ENCODE assay signal across 1 cellular context in the genomic region with DNA sequence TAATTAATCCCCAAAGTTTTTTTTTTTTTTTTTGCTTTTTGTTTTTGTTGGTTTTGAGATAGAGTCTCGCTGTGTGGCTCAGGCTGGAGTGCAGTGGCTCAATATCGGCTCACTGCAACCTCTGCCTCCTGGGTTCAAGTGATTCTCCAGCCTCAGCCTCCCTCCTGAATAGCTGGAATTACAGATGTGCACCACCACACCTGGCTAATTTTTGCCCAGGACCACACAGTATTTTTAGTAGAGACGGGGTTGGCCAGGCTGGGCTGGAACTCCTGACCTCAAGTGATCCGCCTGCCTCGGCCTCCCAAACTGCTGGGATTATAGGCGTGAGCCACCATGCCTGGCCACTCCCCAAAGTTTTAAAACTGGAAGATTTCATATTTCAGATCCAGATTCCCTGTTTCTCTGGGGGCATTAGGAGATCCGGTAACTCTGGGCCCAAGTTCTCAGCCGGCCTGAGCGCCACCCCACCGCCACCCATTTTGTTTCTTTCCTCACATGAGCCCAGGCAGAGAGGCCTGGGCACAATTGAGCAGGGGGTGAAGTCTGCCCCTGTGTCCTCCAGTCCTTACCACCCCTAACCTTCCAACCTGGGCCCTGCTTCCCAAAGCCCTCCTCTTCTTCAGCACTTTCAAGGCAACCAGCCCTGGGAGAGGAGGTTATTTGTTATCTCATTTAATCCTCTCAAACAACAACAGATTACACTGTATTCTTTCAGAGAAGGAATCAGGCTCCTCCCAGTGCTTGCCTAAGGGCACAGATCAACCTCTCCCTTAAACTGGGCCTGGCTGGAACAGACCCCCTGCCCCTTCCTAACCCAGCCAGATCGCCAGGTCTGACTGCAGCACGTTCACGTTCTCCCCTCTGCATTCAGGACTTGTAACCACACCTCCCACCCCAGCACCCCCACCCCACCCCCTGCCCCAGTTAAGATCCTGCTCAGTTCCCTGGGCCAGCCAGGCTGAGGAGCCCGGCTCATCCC.
TF ChIP-seq lines count a peak whose summit lies in the region.

No MANE protein-coding gene starts in this region.

TF ChIP-seq in HepG2, 621 proteins besides CTCF, POLR2A, EP300 and RAD21 (continues in another document):
- TF ChIP-seq HDAC2 (CRISPR knock-in tag; IDR thresholded peaks at IDR 0.05): peak; percentile 37; the same call in 1 of the 2 replicates
- TF ChIP-seq ZEB1 (IDR thresholded peaks at IDR 0.05; ENCODE audit: insufficient replicate concordance, low read depth): no peak
- TF ChIP-seq, protein P1, sequence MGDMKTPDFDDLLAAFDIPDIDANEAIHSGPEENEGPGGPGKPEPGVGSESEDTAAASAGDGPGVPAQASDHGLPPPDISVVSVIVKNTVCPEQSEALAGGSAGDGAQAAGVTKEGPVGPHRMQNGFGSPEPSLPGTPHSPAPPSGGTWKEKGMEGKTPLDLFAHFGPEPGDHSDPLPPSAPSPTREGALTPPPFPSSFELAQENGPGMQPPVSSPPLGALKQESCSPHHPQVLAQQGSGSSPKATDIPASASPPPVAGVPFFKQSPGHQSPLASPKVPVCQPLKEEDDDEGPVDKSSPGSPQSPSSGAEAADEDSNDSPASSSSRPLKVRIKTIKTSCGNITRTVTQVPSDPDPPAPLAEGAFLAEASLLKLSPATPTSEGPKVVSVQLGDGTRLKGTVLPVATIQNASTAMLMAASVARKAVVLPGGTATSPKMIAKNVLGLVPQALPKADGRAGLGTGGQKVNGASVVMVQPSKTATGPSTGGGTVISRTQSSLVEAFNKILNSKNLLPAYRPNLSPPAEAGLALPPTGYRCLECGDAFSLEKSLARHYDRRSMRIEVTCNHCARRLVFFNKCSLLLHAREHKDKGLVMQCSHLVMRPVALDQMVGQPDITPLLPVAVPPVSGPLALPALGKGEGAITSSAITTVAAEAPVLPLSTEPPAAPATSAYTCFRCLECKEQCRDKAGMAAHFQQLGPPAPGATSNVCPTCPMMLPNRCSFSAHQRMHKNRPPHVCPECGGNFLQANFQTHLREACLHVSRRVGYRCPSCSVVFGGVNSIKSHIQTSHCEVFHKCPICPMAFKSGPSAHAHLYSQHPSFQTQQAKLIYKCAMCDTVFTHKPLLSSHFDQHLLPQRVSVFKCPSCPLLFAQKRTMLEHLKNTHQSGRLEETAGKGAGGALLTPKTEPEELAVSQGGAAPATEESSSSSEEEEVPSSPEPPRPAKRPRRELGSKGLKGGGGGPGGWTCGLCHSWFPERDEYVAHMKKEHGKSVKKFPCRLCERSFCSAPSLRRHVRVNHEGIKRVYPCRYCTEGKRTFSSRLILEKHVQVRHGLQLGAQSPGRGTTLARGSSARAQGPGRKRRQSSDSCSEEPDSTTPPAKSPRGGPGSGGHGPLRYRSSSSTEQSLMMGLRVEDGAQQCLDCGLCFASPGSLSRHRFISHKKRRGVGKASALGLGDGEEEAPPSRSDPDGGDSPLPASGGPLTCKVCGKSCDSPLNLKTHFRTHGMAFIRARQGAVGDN (CRISPR knock-in tag; IDR thresholded peaks at IDR 0.05): no peak; the same call in 1 of the 2 replicates
- no peak for TF ChIP-seq LCORL (IDR thresholded peaks at IDR 0.05)
- TF ChIP-seq LCORL (CRISPR knock-in tag; IDR thresholded peaks at IDR 0.05): peak; percentile 59; the same call in 1 of the 2 replicates
- TF ChIP-seq SAP130 (CRISPR knock-in tag; IDR thresholded peaks at IDR 0.05; ENCODE audit: low read depth): peak; percentile 19; the same call in 1 of the 2 replicates
- TF ChIP-seq BORCS8-MEF2B (CRISPR knock-in tag; IDR thresholded peaks at IDR 0.05): peak; percentile 21; the same call in 1 of the 2 replicates
- no peak for TF ChIP-seq CENPX (CRISPR knock-in tag; IDR thresholded peaks at IDR 0.05)
- no peak for TF ChIP-seq ZNF772 (CRISPR knock-in tag; IDR thresholded peaks at IDR 0.05)
- 0 out of 2 replicates have a peak, but pooled peaks have one; percentile 40 for TF ChIP-seq HOXD1 (CRISPR knock-in tag; IDR thresholded peaks at IDR 0.05)
- TF ChIP-seq, protein P2, sequence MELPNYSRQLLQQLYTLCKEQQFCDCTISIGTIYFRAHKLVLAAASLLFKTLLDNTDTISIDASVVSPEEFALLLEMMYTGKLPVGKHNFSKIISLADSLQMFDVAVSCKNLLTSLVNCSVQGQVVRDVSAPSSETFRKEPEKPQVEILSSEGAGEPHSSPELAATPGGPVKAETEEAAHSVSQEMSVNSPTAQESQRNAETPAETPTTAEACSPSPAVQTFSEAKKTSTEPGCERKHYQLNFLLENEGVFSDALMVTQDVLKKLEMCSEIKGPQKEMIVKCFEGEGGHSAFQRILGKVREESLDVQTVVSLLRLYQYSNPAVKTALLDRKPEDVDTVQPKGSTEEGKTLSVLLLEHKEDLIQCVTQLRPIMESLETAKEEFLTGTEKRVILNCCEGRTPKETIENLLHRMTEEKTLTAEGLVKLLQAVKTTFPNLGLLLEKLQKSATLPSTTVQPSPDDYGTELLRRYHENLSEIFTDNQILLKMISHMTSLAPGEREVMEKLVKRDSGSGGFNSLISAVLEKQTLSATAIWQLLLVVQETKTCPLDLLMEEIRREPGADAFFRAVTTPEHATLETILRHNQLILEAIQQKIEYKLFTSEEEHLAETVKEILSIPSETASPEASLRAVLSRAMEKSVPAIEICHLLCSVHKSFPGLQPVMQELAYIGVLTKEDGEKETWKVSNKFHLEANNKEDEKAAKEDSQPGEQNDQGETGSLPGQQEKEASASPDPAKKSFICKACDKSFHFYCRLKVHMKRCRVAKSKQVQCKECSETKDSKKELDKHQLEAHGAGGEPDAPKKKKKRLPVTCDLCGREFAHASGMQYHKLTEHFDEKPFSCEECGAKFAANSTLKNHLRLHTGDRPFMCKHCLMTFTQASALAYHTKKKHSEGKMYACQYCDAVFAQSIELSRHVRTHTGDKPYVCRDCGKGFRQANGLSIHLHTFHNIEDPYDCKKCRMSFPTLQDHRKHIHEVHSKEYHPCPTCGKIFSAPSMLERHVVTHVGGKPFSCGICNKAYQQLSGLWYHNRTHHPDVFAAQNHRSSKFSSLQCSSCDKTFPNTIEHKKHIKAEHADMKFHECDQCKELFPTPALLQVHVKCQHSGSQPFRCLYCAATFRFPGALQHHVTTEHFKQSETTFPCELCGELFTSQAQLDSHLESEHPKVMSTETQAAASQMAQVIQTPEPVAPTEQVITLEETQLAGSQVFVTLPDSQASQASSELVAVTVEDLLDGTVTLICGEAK (IDR thresholded peaks at IDR 0.05): no peak
- TF ChIP-seq, protein P2 (CRISPR knock-in tag; IDR thresholded peaks at IDR 0.05): no peak
- no peak for TF ChIP-seq MTA1 (CRISPR knock-in tag; IDR thresholded peaks at IDR 0.05; ENCODE audit: borderline replicate concordance)
- no peak for TF ChIP-seq ZNF777 (CRISPR knock-in tag; IDR thresholded peaks at IDR 0.05)
- no peak for TF ChIP-seq ZNF879 (CRISPR knock-in tag; IDR thresholded peaks at IDR 0.05)
- TF ChIP-seq, protein P3, sequence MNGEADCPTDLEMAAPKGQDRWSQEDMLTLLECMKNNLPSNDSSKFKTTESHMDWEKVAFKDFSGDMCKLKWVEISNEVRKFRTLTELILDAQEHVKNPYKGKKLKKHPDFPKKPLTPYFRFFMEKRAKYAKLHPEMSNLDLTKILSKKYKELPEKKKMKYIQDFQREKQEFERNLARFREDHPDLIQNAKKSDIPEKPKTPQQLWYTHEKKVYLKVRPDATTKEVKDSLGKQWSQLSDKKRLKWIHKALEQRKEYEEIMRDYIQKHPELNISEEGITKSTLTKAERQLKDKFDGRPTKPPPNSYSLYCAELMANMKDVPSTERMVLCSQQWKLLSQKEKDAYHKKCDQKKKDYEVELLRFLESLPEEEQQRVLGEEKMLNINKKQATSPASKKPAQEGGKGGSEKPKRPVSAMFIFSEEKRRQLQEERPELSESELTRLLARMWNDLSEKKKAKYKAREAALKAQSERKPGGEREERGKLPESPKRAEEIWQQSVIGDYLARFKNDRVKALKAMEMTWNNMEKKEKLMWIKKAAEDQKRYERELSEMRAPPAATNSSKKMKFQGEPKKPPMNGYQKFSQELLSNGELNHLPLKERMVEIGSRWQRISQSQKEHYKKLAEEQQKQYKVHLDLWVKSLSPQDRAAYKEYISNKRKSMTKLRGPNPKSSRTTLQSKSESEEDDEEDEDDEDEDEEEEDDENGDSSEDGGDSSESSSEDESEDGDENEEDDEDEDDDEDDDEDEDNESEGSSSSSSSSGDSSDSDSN (CRISPR knock-in tag; IDR thresholded peaks at IDR 0.05): peak; percentile 21; the same call in 1 of the 2 replicates
- 0 out of 2 replicates have a peak, but pooled peaks have one; percentile 13 for TF ChIP-seq ESRRA (CRISPR knock-in tag; IDR thresholded peaks at IDR 0.05; ENCODE audit: low read depth)
- TF ChIP-seq, protein P4, sequence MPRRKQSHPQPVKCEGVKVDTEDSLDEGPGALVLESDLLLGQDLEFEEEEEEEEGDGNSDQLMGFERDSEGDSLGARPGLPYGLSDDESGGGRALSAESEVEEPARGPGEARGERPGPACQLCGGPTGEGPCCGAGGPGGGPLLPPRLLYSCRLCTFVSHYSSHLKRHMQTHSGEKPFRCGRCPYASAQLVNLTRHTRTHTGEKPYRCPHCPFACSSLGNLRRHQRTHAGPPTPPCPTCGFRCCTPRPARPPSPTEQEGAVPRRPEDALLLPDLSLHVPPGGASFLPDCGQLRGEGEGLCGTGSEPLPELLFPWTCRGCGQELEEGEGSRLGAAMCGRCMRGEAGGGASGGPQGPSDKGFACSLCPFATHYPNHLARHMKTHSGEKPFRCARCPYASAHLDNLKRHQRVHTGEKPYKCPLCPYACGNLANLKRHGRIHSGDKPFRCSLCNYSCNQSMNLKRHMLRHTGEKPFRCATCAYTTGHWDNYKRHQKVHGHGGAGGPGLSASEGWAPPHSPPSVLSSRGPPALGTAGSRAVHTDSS (CRISPR knock-in tag; conservative IDR thresholded peaks at IDR 0.05): 0 out of 2 replicates have a peak, but pooled peaks have one; percentile 29
- no peak for TF ChIP-seq ZNF530 (CRISPR knock-in tag; IDR thresholded peaks at IDR 0.05; ENCODE audit: low read depth)
- TF ChIP-seq, protein P5, sequence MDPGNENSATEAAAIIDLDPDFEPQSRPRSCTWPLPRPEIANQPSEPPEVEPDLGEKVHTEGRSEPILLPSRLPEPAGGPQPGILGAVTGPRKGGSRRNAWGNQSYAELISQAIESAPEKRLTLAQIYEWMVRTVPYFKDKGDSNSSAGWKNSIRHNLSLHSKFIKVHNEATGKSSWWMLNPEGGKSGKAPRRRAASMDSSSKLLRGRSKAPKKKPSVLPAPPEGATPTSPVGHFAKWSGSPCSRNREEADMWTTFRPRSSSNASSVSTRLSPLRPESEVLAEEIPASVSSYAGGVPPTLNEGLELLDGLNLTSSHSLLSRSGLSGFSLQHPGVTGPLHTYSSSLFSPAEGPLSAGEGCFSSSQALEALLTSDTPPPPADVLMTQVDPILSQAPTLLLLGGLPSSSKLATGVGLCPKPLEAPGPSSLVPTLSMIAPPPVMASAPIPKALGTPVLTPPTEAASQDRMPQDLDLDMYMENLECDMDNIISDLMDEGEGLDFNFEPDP (CRISPR knock-in tag; conservative IDR thresholded peaks at IDR 0.05): no peak
- TF ChIP-seq EED (CRISPR knock-in tag; IDR thresholded peaks at IDR 0.05): no peak
- no peak for TF ChIP-seq SMAD3 (CRISPR knock-in tag; IDR thresholded peaks at IDR 0.05)
- TF ChIP-seq ZNF263 (CRISPR knock-in tag; IDR thresholded peaks at IDR 0.05): peak; percentile 79
- TF ChIP-seq DNMT3B (CRISPR knock-in tag; conservative IDR thresholded peaks at IDR 0.05): no peak
- peak; percentile 60; the same call in 1 of the 2 replicates for TF ChIP-seq ZNF543 (CRISPR knock-in tag; IDR thresholded peaks at IDR 0.05)
- TF ChIP-seq, protein P6, sequence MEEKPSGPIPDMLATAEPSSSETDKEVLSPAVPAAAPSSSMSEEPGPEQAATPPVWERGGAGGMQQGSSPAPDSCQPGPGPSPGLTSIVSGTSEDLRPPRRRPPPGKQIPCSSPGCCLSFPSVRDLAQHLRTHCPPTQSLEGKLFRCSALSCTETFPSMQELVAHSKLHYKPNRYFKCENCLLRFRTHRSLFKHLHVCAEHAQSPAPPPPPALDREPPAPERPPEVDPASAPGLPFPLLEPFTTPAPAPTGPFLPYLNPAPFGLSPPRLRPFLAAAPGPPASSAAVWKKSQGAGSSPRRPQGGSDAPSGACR (CRISPR knock-in tag; IDR thresholded peaks at IDR 0.05): 0 out of 2 replicates have a peak, but pooled peaks have one; percentile 28
- no peak for TF ChIP-seq NFYB (CRISPR knock-in tag; IDR thresholded peaks at IDR 0.05)
- TF ChIP-seq ZFY (CRISPR knock-in tag; IDR thresholded peaks at IDR 0.05): peak; percentile 21
- no peak for TF ChIP-seq SPEN (CRISPR knock-in tag; IDR thresholded peaks at IDR 0.05; ENCODE audit: low read depth)
- TF ChIP-seq, protein P7, sequence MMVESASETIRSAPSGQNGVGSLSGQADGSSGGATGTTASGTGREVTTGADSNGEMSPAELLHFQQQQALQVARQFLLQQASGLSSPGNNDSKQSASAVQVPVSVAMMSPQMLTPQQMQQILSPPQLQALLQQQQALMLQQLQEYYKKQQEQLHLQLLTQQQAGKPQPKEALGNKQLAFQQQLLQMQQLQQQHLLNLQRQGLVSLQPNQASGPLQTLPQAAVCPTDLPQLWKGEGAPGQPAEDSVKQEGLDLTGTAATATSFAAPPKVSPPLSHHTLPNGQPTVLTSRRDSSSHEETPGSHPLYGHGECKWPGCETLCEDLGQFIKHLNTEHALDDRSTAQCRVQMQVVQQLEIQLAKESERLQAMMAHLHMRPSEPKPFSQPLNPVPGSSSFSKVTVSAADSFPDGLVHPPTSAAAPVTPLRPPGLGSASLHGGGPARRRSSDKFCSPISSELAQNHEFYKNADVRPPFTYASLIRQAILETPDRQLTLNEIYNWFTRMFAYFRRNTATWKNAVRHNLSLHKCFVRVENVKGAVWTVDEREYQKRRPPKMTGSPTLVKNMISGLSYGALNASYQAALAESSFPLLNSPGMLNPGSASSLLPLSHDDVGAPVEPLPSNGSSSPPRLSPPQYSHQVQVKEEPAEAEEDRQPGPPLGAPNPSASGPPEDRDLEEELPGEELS (CRISPR knock-in tag; IDR thresholded peaks at IDR 0.05): no peak
- TF ChIP-seq ZNF670 (CRISPR knock-in tag; IDR thresholded peaks at IDR 0.05; ENCODE audit: borderline replicate concordance): no peak
- TF ChIP-seq FOSL1 (CRISPR knock-in tag; IDR thresholded peaks at IDR 0.05; ENCODE audit: borderline replicate concordance): no peak
